Comparison of ENCODE assay signal across 7 cellular contexts in genomic region chr4:104860227-104861123, GRCh38.
DNase-seq lines count a peak whose midpoint lies in the region; ATAC-seq, FAIRE-seq and TF ChIP-seq lines count a peak whose summit lies in the region.

No MANE protein-coding gene starts in this region.

- no peaks in the 10 kb centered on the region for H3K9me3 ChIP-seq in MG63
- no peaks in the 10 kb centered on the region for H3K9me3 ChIP-seq in gastrocnemius medialis

- H3K27me3 ChIP-seq in MG63 (no peaks in the 10 kb centered on the region), gastrocnemius medialis (peaks cover 0 to 6% (median 0%) of the 10 kb centered on the region in 3 donors)

- intact Hi-C loops in gastrocnemius medialis (cut with DNase I; ENCODE audit: low total_unique reads) = loop anchor here (5.0 kb wide), 1 partner anchor 168 kb away; no protein-coding TSS in a partner anchor

- TF ChIP-seq POLR2A in gastrocnemius medialis (IDR thresholded peaks at IDR 0.05) = no peak

- FAIRE-seq in RCC 7860 (lab: Jason Lieb, UNC) = peak; percentile 28

- peak; percentile 69 to 70 for ATAC-seq in gastrocnemius medialis

- TF ChIP-seq CTCF in GM12872 (IDR thresholded peaks at IDR 0.05; ENCODE audit: insufficient read depth, low read depth, low read length) (peak; percentile 87), gastrocnemius medialis (IDR thresholded peaks at IDR 0.05 in 4 of 5, conservative IDR thresholded peaks at IDR 0.05 in 1 of 5) (peak; percentile 46 to 79 (median 66))

- H3K36me3 ChIP-seq in MG63 (no peaks in the 10 kb centered on the region), gastrocnemius medialis (no peaks in the 10 kb centered on the region)

- DNase-seq in HCEC 1CT = peak; percentile 13
- peak; percentile 1 for DNase-seq in MG63
- DNase-seq in RCC 7860 (ENCODE audit: low spot score) = peak; percentile 35
- DNase-seq in amygdala (lab: John Stamatoyannopoulos, UW) = peak in 41 of 56 donors; percentile 1 to 88 (median 26)
- DNase-seq in hepatic stellate cell (ENCODE audit: low spot score) = peak; percentile 34
- peak; percentile 8 to 12 for DNase-seq in gastrocnemius medialis

- H3K4me1 ChIP-seq in gastrocnemius medialis = no peaks in the 10 kb centered on the region

- no peak overlapping the region for H3K4me3 ChIP-seq in MG63
- no peak overlapping the region for H3K4me3 ChIP-seq in gastrocnemius medialis

- in situ Hi-C loops in gastrocnemius medialis (cut with MboI; ENCODE audit: low sequenced_read_pairs in 4 of 4) = loop anchor here in 1 of 4 donors (25.0 kb wide), 1 partner anchor 798 kb away; no protein-coding TSS in a partner anchor

- H3K27ac ChIP-seq in gastrocnemius medialis = no peak overlapping the region
